30 cellular contexts compared by ENCODE assay signal in genomic region chr3:52886049-52886730, GRCh38. TPM values are rescaled to one million over a fixed set of nuclear protein-coding genes. Genes with fewer than 3 reads are reported as not detected.
"Had no signal": no experiment of that assay in that cellular context is flagged by ENCODE, and none has a peak within 500 bp of the region (broad histone marks: within the 10 kb centered on the region; RNA-seq: fewer than 3 reads in every experiment).

No MANE protein-coding gene starts in this region.

- H3K4me3 ChIP-seq: K562, SJSA1 had no signal

- H3K9me3 Mint-ChIP-seq: activated naive CD8-positive, alpha-beta T cell treated with anti-CD3 and anti-CD28 coated beads, Interleukin-2, amount 50 U/mL, for 24 hours had no signal

- FAIRE-seq: K562, TTC549 had no signal

- H3K27me3 Mint-ChIP-seq: activated CD4-positive, alpha-beta T cell treated with anti-CD3 and anti-CD28 coated beads for 36 hours; activated CD4-positive, alpha-beta T cell treated with anti-CD3 and anti-CD28 coated beads, Interleukin-2, amount 10 ng/mL, durations not matched to agents 7 days and 5 days; activated naive CD4-positive, alpha-beta T cell treated with anti-CD3 and anti-CD28 coated beads, Interleukin-2, amount 10 ng/mL, durations not matched to agents 7 days and 5 days; activated naive CD8-positive, alpha-beta T cell; activated naive CD8-positive, alpha-beta T cell treated with anti-CD3 and anti-CD28 coated beads, Interleukin-2, amount 50 U/mL, for 24 hours; brain had no signal

- H3K27ac Mint-ChIP-seq: activated CD4-positive, alpha-beta T cell treated with anti-CD3 and anti-CD28 coated beads for 36 hours; activated CD4-positive, alpha-beta T cell treated with anti-CD3 and anti-CD28 coated beads, Interleukin-2, amount 10 ng/mL, durations not matched to agents 7 days and 5 days; activated CD8-positive, alpha-beta T cell treated with anti-CD3 and anti-CD28 coated beads, Interleukin-2, amount 10 ng/mL, durations not matched to agents 7 days and 5 days; activated naive CD4-positive, alpha-beta T cell treated with anti-CD3 and anti-CD28 coated beads, Interleukin-2, amount 10 ng/mL, durations not matched to agents 7 days and 5 days; activated naive CD8-positive, alpha-beta T cell; activated naive CD8-positive, alpha-beta T cell treated with anti-CD3 and anti-CD28 coated beads, Interleukin-2, amount 50 U/mL, for 24 hours; brain; T-helper 1 cell treated with Interleukin-12 subunit alpha and Interleukin-12 subunit beta and Interleukin-4 antibody, amounts not matched to agents 30 μg/mL and 1 μg/mL, for 36 hours; T-helper 2 cell treated with Interferon-gamma antibody and Interleukin-4, amounts not matched to agents 5 μg/mL and 100 μg/mL, for 36 hours; WTC11 had no signal

- H3K4me3 Mint-ChIP-seq: activated CD4-positive, alpha-beta T cell treated with anti-CD3 and anti-CD28 coated beads for 36 hours; activated CD4-positive, alpha-beta T cell treated with anti-CD3 and anti-CD28 coated beads, Interleukin-2, amount 10 ng/mL, durations not matched to agents 7 days and 5 days; activated CD8-positive, alpha-beta T cell treated with anti-CD3 and anti-CD28 coated beads, Interleukin-2, amount 10 ng/mL, durations not matched to agents 7 days and 5 days; activated naive CD4-positive, alpha-beta T cell treated with anti-CD3 and anti-CD28 coated beads, Interleukin-2, amount 10 ng/mL, durations not matched to agents 7 days and 5 days; activated naive CD8-positive, alpha-beta T cell; activated naive CD8-positive, alpha-beta T cell treated with anti-CD3 and anti-CD28 coated beads, Interleukin-2, amount 50 U/mL, for 24 hours; brain; T-helper 1 cell treated with Interleukin-12 subunit alpha and Interleukin-12 subunit beta and Interleukin-4 antibody, amounts not matched to agents 30 μg/mL and 1 μg/mL, for 36 hours; T-helper 2 cell treated with Interferon-gamma antibody and Interleukin-4, amounts not matched to agents 5 μg/mL and 100 μg/mL, for 36 hours; WTC11 had no signal

- H3K4me1 Mint-ChIP-seq: WTC11 had no signal

- ATAC-seq: activated CD4-positive, alpha-beta T cell treated with anti-CD3 and anti-CD28 coated beads for 36 hours; activated CD4-positive, CD25-positive, alpha-beta regulatory T cell treated with anti-CD3 and anti-CD28 coated beads, Interleukin-2, amount 50 U/mL, for 24 hours; activated CD8-positive, alpha-beta T cell treated with anti-CD3 and anti-CD28 coated beads, Interleukin-2, amount 10 ng/mL, durations not matched to agents 7 days and 5 days; activated naive CD8-positive, alpha-beta T cell treated with anti-CD3 and anti-CD28 coated beads, Interleukin-2, amount 50 U/mL, for 24 hours; K562; Panc1; WTC11 had no signal

- DNase-seq: activated CD4-positive, alpha-beta T cell treated with anti-CD3 and anti-CD28 coated beads for 36 hours; activated CD4-positive, alpha-beta T cell treated with anti-CD3 and anti-CD28 coated beads, Interleukin-2, amount 10 ng/mL, durations not matched to agents 7 days and 5 days; activated CD4-positive, alpha-beta T cell treated with anti-CD3 and anti-CD28 coated beads, Interleukin-2, amount 50 U/mL, for 48 hours; activated CD8-positive, alpha-beta memory T cell treated with anti-CD3 and anti-CD28 coated beads, Interleukin-2, amount 50 U/mL, for 4 hours; activated CD8-positive, alpha-beta T cell treated with anti-CD3 and anti-CD28 coated beads, Interleukin-2, amount 10 ng/mL, durations not matched to agents 7 days and 5 days; activated effector memory CD4-positive, alpha-beta T cell treated with Interleukin-2 at 50 U/mL for 16 hours; activated naive CD4-positive, alpha-beta T cell treated with anti-CD3 and anti-CD28 coated beads, Interleukin-2, amount 10 ng/mL, durations not matched to agents 7 days and 5 days; activated naive CD8-positive, alpha-beta T cell treated with anti-CD3 and anti-CD28 coated beads, Interleukin-2, amount 50 U/mL, for 24 hours; activated T-cell treated with anti-CD3 and anti-CD28 coated beads, Interleukin-2, amount 50 U/mL, for 48 hours; anterior cingulate cortex; central memory CD4-positive, alpha-beta T cell; NCI-H1092 treated with DMSO at 0.1 percent for 48 hours; NCI-H1417; NCI-H146; NCI-H187; NCI-H2029 treated with DMSO at 0.1 percent for 48 hours; NCI-H2107; NCI-H524 treated with DMSO at 0.1 percent for 48 hours; SHP77 treated with DMSO at 0.1 percent for 48 hours; SK-N-SH had no signal

RNA-seq across cellular contexts. Expression of gene MUSTN1, which starts 51.4 kb away (rescaled TPM):
- total RNA-seq: SJSA1 had no signal

RNA-seq across cellular contexts. Expression of gene ITIH4, which starts 55.7 kb away (rescaled TPM):
- total RNA-seq: SJSA1 had no signal
